ENCODE assay signal across 8 cellular contexts in genomic region chr11:64803163-64803845, GRCh38. TPM values are rescaled to one million over a fixed set of nuclear protein-coding genes. Genes with fewer than 3 reads are reported as not detected.
DNase-seq lines count a peak whose midpoint lies in the region; ATAC-seq and TF ChIP-seq lines count a peak whose summit lies in the region.

Gene MAP4K2, minus strand, starts transcription at chr11:64803214. Its CDS starts 65 bp downstream, at chr11:64803149.

- H3K27ac ChIP-seq in HUES64 (ENCODE audit: low read depth, low read length) (peak within 1 kb of the TSS; percentile 82; the same call in 1 of the 2 replicates), epithelial cell of prostate (peak within 1 kb of the TSS; percentile 88)

- POLR2A ChIA-PET in BJ (lab: Charles Lee): no interaction called here

- H3K27me3 ChIP-seq in BJ (ENCODE audit: control insufficient read depth, insufficient read depth, low read length) (no peaks in the 10 kb centered on the region), HUES64 (ENCODE audit: insufficient read depth, low read length) (no peaks in the 10 kb centered on the region)

- H3K36me3 ChIP-seq in BJ (ENCODE audit: control insufficient read depth, insufficient read depth, low read length) (peaks cover 23% of the 10 kb centered on the region), HUES64 (ENCODE audit: insufficient read depth, low read length) (peaks cover 32% of the 10 kb centered on the region)

- H3K4me1 ChIP-seq in HUES64 (ENCODE audit: insufficient read depth, low read length): peaks cover 5% of the 10 kb centered on the region; the same call in 1 of the 2 replicates

- H3K9me3 ChIP-seq in HUES64 (ENCODE audit: insufficient read depth, low read depth, low read length): no peaks in the 10 kb centered on the region

- CTCF ChIA-PET in BJ (lab: Yijun Ruan, JAX): interaction anchor here (0.5 to 0.9 kb wide), 4 partner anchors 15 to 375 kb away, joined by 3 read pairs; partner anchors contain the start of gene SF1

- peak within 1 kb of the TSS; percentile 52 for H3K4me3 ChIP-seq in BJ (ENCODE audit: low read depth, low read length)
- peak within 1 kb of the TSS; percentile 64 for H3K4me3 ChIP-seq in HUES64 (ENCODE audit: low read length)

- WGBS in HUES64: under 1% methylated on average over 56 of the region's 57 CpGs

- peak within 1 kb of the TSS; percentile 40 for H3K9ac ChIP-seq in HUES64 (ENCODE audit: low read depth, low read length)

- TF ChIP-seq CTCF in BJ (IDR thresholded peaks at IDR 0.05; ENCODE audit: insufficient read depth, low read depth, low read length): 0 out of 2 replicates have a peak, but pooled peaks have one; percentile 7

- DNase-seq in BJ (ENCODE audit: low read depth) (no peak), OCI-M1 (lab: John Stamatoyannopoulos, UW) (peak; percentile 91), activated T-cell treated with anti-CD3 and anti-CD28 coated beads for 48 hours (ENCODE audit: low read depth) (peak; percentile 89), epithelial cell of prostate (ENCODE audit: low read depth, low spot score) (peak; percentile 5), mucosa of gallbladder (ENCODE audit: low spot score) (peak; percentile 84)
- DNase-seq in stimulated activated CD8-positive, alpha-beta memory T cell treated with anti-CD3 and anti-CD28 coated beads, Interleukin-4, amount 100 ng/mL, for 1 hour (ENCODE audit: low read depth in 2 of 2, low spot score in 1 of 2): peak; percentile 50 to 69

- ATAC-seq in GM19351 (IDR thresholded peaks at IDR 0.05; ENCODE audit: unreplicated experiment): peak; percentile 61

RNA-seq across cellular contexts. Expression of gene MAP4K2, which starts in this region (rescaled TPM):
- 9.4 and 22.4 TPM in 2 replicates for polyA plus RNA-seq in BJ (2011; rRNA removed)
- polyA minus RNA-seq in BJ (2011; rRNA and poly(A)+ RNA removed): 13.1 and 13.5 TPM in 2 replicates
- 14.1 TPM for polyA plus RNA-seq in HUES64 (2013, experiment 1 of 2)
- polyA plus RNA-seq in HUES64 (2013, experiment 2 of 2): 16.9 TPM
- 23.1 TPM for total RNA-seq in mucosa of gallbladder
